23 cellular contexts compared by ENCODE assay signal in the genomic region with DNA sequence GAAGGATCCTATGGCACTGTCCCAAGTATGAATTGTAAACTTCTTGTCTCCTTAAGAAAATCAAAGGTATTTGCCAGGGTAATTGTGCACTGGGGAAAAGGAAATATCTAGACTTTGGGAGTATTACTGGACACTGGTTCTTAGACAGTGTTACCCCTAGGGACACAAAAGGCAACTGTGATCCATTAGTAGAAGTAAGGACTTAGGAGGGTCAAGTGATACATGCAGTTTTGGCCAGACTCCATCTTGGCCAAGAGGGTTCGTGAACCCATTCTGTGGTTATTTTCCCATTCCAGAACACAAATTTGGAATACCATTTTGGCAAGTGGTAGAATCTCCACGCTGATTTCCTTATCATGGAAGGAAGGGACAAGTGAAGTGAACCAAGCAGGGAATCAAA.
DNase-seq lines count a peak whose midpoint lies in the region; ATAC-seq, FAIRE-seq and TF ChIP-seq lines count a peak whose summit lies in the region.
"Had no signal": no experiment of that assay in that cellular context is flagged by ENCODE, and none has a peak within 500 bp of the region (broad histone marks: within the 10 kb centered on the region; RNA-seq: fewer than 3 reads in every experiment).

No MANE protein-coding gene starts in this region.

- H3K36me3 ChIP-seq in GM23338 (ENCODE audit: insufficient read depth) (no peaks in the 10 kb centered on the region), astrocyte (ENCODE audit: insufficient read depth, low read length) (no peaks in the 10 kb centered on the region)
- H3K36me3 ChIP-seq: BE2C, SJCRH30 had no signal

- H3K4me1 ChIP-seq in GM23338 (ENCODE audit: insufficient read depth) (no peaks in the 10 kb centered on the region), astrocyte (ENCODE audit: insufficient read depth, low read length) (no peaks in the 10 kb centered on the region), right cardiac atrium (ENCODE audit: control insufficient read depth, insufficient read depth, low read length) (no peaks in the 10 kb centered on the region)
- H3K4me1 ChIP-seq: BE2C, SJCRH30 had no signal

- no peak for TF ChIP-seq CTCF in GM23338 (conservative IDR thresholded peaks at IDR 0.05; ENCODE audit: low read depth in 2 of 2)
- TF ChIP-seq CTCF in astrocyte (IDR thresholded peaks at IDR 0.05; ENCODE audit: insufficient read depth, low read depth, low read length): no peak
- TF ChIP-seq CTCF in fibroblast of the aortic adventitia (IDR thresholded peaks at IDR 0.05; ENCODE audit: insufficient read depth, low read length): no peak
- no peak for TF ChIP-seq CTCF in D721Med (IDR thresholded peaks at IDR 0.05; ENCODE audit: insufficient read depth, missing control alignments)

- H3K27ac Mint-ChIP-seq in GM23338: no peak overlapping the region
- no peak overlapping the region for H3K27ac Mint-ChIP-seq in astrocyte (ENCODE audit: unreplicated experiment)

- H3K27me3 ChIP-seq in GM23338 (ENCODE audit: insufficient read depth) (no peaks in the 10 kb centered on the region), astrocyte (ENCODE audit: insufficient read depth, low read length) (no peaks in the 10 kb centered on the region), right cardiac atrium (ENCODE audit: control insufficient read depth, insufficient read depth) (no peaks in the 10 kb centered on the region)
- H3K27me3 ChIP-seq: BE2C, SJCRH30 had no signal

- H3K79me2 ChIP-seq in GM23338 (replicated peaks; ENCODE audit: insufficient read depth): no peaks in the 10 kb centered on the region
- no peaks in the 10 kb centered on the region for H3K79me2 ChIP-seq in astrocyte (ENCODE audit: insufficient read depth, low read length)

- no peak overlapping the region for H3K9ac ChIP-seq in astrocyte (ENCODE audit: low read length)

- ATAC-seq in GM23338 (no peak), right cardiac atrium (peak; percentile 90 to 92)
- ATAC-seq: Panc1 had no signal

- intact Hi-C loops in right cardiac atrium (cut with DNase I): no loop called here

- H3K4me2 ChIP-seq in GM23338: no peak overlapping the region
- no peak overlapping the region for H3K4me2 ChIP-seq in astrocyte (ENCODE audit: low read length)

- no peaks in the 10 kb centered on the region for H3F3A ChIP-seq in GM23338 (replicated peaks; ENCODE audit: low read depth)

- DNase-seq in GM23338 (ENCODE audit: low spot score) (no peak), astrocyte (ENCODE audit: low read depth) (peak; percentile 39), fibroblast of the aortic adventitia (ENCODE audit: low read depth) (peak; percentile 80), right cardiac atrium (peak; percentile 61 to 85 (median 61)), D721Med (ENCODE audit: insufficient read length, low spot score) (no peak), NCI-H128 (lab: John Stamatoyannopoulos, UW; ENCODE audit: unreplicated experiment) (no peak), mesenteric fat pad (ENCODE audit: low spot score) (no peak)
- DNase-seq in activated effector memory CD4-positive, alpha-beta T cell treated with Interleukin-2 at 50 U/mL for 16 hours: no peak
- DNase-seq: BE2C, DMS 273 treated with DMSO at 0.1 percent for 48 hours, DND-41, KG1, NCI-H1417, NCI-H1694 treated with DMSO at 0.1 percent for 48 hours, NCI-H2081 treated with DMSO at 0.1 percent for 48 hours, NCI-H2171 treated with DMSO at 0.1 percent for 48 hours, NCI-H524 treated with DMSO at 0.1 percent for 48 hours, NCI-H82, SJCRH30 had no signal

- H3K9me3 Mint-ChIP-seq in GM23338 (no peaks in the 10 kb centered on the region), astrocyte (ENCODE audit: unreplicated experiment) (peaks cover 2% of the 10 kb centered on the region)

- peaks cover 3% of the 10 kb centered on the region for H3K27me3 Mint-ChIP-seq in GM23338 (ENCODE audit: insufficient read depth, low read depth, poor library complexity)
- H3K27me3 Mint-ChIP-seq in astrocyte (ENCODE audit: low read depth, unreplicated experiment): peaks cover 7% of the 10 kb centered on the region

- H3K4me3 ChIP-seq in GM23338 (no peak overlapping the region), astrocyte (ENCODE audit: insufficient read depth, low read depth, low read length) (no peak overlapping the region), fibroblast of the aortic adventitia (ENCODE audit: low read depth, low read length) (no peak overlapping the region), right cardiac atrium (ENCODE audit: low read length) (no peak overlapping the region)
- H3K4me3 ChIP-seq: SJCRH30 had no signal

- no peak for FAIRE-seq in astrocyte (lab: Jason Lieb, UNC)
- no peak for FAIRE-seq in D721Med (lab: Jason Lieb, UNC)
- FAIRE-seq: GM12891, H1, HTR-8/SVneo had no signal

- H2AFZ ChIP-seq in GM23338 (peak overlapping the region; percentile 4; the same call in 1 of the 2 replicates), astrocyte (ENCODE audit: low read depth, low read length) (no peak overlapping the region)

- H3K9me3 ChIP-seq in astrocyte (ENCODE audit: insufficient read depth, low read depth, low read length) (no peaks in the 10 kb centered on the region), right cardiac atrium (ENCODE audit: control insufficient read depth, low read length) (no peaks in the 10 kb centered on the region)
- H3K9me3 ChIP-seq: BE2C, SJCRH30 had no signal

- no peak overlapping the region for H3K4me3 Mint-ChIP-seq in GM23338
- no peak overlapping the region for H3K4me3 Mint-ChIP-seq in astrocyte (ENCODE audit: unreplicated experiment)

- WGBS in right cardiac atrium: 45% methylated on average over 2 of the region's 2 CpGs

- no peaks in the 10 kb centered on the region for H4K20me1 ChIP-seq in GM23338 (replicated peaks; ENCODE audit: insufficient read depth)
- no peaks in the 10 kb centered on the region for H4K20me1 ChIP-seq in astrocyte (ENCODE audit: insufficient read depth, low read length)

- H3K4me1 Mint-ChIP-seq in GM23338: no peaks in the 10 kb centered on the region
- peaks cover 4% of the 10 kb centered on the region for H3K4me1 Mint-ChIP-seq in astrocyte (ENCODE audit: low read depth, unreplicated experiment)

- H3K27ac ChIP-seq in GM23338 (ENCODE audit: low read depth): no peak overlapping the region
- H3K27ac ChIP-seq in astrocyte (ENCODE audit: low read depth, low read length): no peak overlapping the region
- H3K27ac ChIP-seq in right cardiac atrium (ENCODE audit: low read length): no peak overlapping the region
- H3K27ac ChIP-seq: SJCRH30 had no signal

- H3K9me2 ChIP-seq in GM23338 (ENCODE audit: insufficient read depth): no peaks in the 10 kb centered on the region

- H3K36me3 Mint-ChIP-seq in GM23338 (ENCODE audit: low read depth): no peaks in the 10 kb centered on the region
- no peaks in the 10 kb centered on the region for H3K36me3 Mint-ChIP-seq in astrocyte (ENCODE audit: low read depth, unreplicated experiment)

TF ChIP-seq in GM23338, 12 proteins besides CTCF, POLR2A, EP300 and RAD21 (continues in another document):
- TF ChIP-seq POLR2AphosphoS5 (IDR thresholded peaks at IDR 0.05; ENCODE audit: low read depth) (no peak), ETS1 (IDR thresholded peaks at IDR 0.05) (no peak), ZNF114 (CRISPR knock-in tag; IDR thresholded peaks at IDR 0.05) (no peak), EZH2phosphoT487 (IDR thresholded peaks at IDR 0.05; ENCODE audit: unreplicated experiment) (no peak), NANOG (IDR thresholded peaks at IDR 0.05; ENCODE audit: borderline replicate concordance) (no peak), STAT1 (IDR thresholded peaks at IDR 0.05; ENCODE audit: unreplicated experiment) (no peak), JUNB (IDR thresholded peaks at IDR 0.05; ENCODE audit: unreplicated experiment) (no peak), CREB1 (CRISPR knock-in tag; IDR thresholded peaks at IDR 0.05; ENCODE audit: low read depth) (no peak), ZNF331 (CRISPR knock-in tag; IDR thresholded peaks at IDR 0.05; ENCODE audit: low read depth) (no peak), EZH2 (IDR thresholded peaks at IDR 0.05; ENCODE audit: low read depth, unreplicated experiment) (no peak)
- TF ChIP-seq, protein P1, sequence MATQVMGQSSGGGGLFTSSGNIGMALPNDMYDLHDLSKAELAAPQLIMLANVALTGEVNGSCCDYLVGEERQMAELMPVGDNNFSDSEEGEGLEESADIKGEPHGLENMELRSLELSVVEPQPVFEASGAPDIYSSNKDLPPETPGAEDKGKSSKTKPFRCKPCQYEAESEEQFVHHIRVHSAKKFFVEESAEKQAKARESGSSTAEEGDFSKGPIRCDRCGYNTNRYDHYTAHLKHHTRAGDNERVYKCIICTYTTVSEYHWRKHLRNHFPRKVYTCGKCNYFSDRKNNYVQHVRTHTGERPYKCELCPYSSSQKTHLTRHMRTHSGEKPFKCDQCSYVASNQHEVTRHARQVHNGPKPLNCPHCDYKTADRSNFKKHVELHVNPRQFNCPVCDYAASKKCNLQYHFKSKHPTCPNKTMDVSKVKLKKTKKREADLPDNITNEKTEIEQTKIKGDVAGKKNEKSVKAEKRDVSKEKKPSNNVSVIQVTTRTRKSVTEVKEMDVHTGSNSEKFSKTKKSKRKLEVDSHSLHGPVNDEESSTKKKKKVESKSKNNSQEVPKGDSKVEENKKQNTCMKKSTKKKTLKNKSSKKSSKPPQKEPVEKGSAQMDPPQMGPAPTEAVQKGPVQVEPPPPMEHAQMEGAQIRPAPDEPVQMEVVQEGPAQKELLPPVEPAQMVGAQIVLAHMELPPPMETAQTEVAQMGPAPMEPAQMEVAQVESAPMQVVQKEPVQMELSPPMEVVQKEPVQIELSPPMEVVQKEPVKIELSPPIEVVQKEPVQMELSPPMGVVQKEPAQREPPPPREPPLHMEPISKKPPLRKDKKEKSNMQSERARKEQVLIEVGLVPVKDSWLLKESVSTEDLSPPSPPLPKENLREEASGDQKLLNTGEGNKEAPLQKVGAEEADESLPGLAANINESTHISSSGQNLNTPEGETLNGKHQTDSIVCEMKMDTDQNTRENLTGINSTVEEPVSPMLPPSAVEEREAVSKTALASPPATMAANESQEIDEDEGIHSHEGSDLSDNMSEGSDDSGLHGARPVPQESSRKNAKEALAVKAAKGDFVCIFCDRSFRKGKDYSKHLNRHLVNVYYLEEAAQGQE (IDR thresholded peaks at IDR 0.05; ENCODE audit: unreplicated experiment): no peak

Comparison
In these comparisons a context has a peak if more than half of its experiments do, and no peak if none do; other contexts are left out.
1. DNase-seq: peak in astrocyte (single experiment), fibroblast of the aortic adventitia (single experiment) and right cardiac atrium (3 of 3); none in GM23338 (single experiment), D721Med (single experiment), NCI-H128 (single experiment), activated effector memory CD4-positive, alpha-beta T cell treated with Interleukin-2 at 50 U/mL for 16 hours (single experiment) and mesenteric fat pad (single experiment).